ENCODE assay signal across 19 cellular contexts in genomic region chr10:91820144-91820543, GRCh38. TPM values are rescaled to one million over a fixed set of nuclear protein-coding genes. Genes with fewer than 3 reads are reported as not detected.
A peak's percentile ranks its signal among the peaks of the same experiment; 100 is the strongest.
DNase-seq lines count a peak whose midpoint lies in the region; ATAC-seq, FAIRE-seq and TF ChIP-seq lines count a peak whose summit lies in the region.
"Had no signal": no experiment of that assay in that cellular context is flagged by ENCODE, and none has a peak within 500 bp of the region (broad histone marks: within the 10 kb centered on the region; RNA-seq: fewer than 3 reads in every experiment).

No MANE protein-coding gene starts in this region.

- ATAC-seq in memory B cell (ENCODE audit: low read depth) (no peak), HG02852 (IDR thresholded peaks at IDR 0.05; ENCODE audit: unreplicated experiment) (no peak)
- no peak for ATAC-seq in activated CD4-positive, CD25-positive, alpha-beta regulatory T cell treated with anti-CD3 and anti-CD28 coated beads, Interleukin-2, amount 50 U/mL, for 24 hours
- ATAC-seq: activated CD8-positive, alpha-beta memory T cell treated with anti-CD3 and anti-CD28 coated beads, Interleukin-2, amount 10 ng/mL, durations not matched to agents 7 days and 5 days; right cardiac atrium had no signal

- H3K27ac ChIP-seq in stomach, result no peak overlapping the region

- peaks cover 23% of the 10 kb centered on the region for H3K36me3 ChIP-seq in H7 (replicated peaks; ENCODE audit: control insufficient read depth, insufficient read depth, low read length)
- H3K36me3 ChIP-seq in stomach, result peaks cover 63 to 98% (median 98%) of the 10 kb centered on the region in 4 donors

- DNase-seq in H7, result peak; percentile 15
- peak; percentile 33 for DNase-seq in RCC 7860 (ENCODE audit: low spot score)
- DNase-seq in endothelial cell (ENCODE audit: low spot score), result no peak
- no peak for DNase-seq in memory B cell (ENCODE audit: low spot score in 2 of 2)
- DNase-seq in stomach, result no peak
- DNase-seq in NCI-H146 (lab: John Stamatoyannopoulos, UW), result no peak
- DNase-seq: activated CD4-positive, CD25-positive, alpha-beta regulatory T cell treated with anti-CD3 and anti-CD28 coated beads, Interleukin-2, amount 50 U/mL, for 72 hours; activated CD8-positive, alpha-beta memory T cell treated with anti-CD3 and anti-CD28 coated beads, Interleukin-2, amount 10 ng/mL, durations not matched to agents 7 days and 5 days; CD8-positive, alpha-beta memory T cell; DMS79; Kasumi-1; NCI-H524; right cardiac atrium; stimulated activated CD4-positive, alpha-beta T cell treated with anti-CD3 and anti-CD28 coated beads, Interleukin-12 subunit alpha, Interleukin-12 subunit beta, amount 100 ng/mL, for 4 hours had no signal

- no peak for TF ChIP-seq POLR2A in stomach (IDR thresholded peaks at IDR 0.05)

- H3K4me3 ChIP-seq in H7 (ENCODE audit: insufficient read depth, low read depth, low read length), result no peak overlapping the region
- H3K4me3 ChIP-seq in stomach, result no peak overlapping the region

- TF ChIP-seq EP300 in stomach (IDR thresholded peaks at IDR 0.05), result no peak

- WGBS in stomach, 5 donors, result 74 to 90% (median 89%) methylated on average over 3 of the region's 3 CpGs

- H3K27me3 ChIP-seq in H7 (ENCODE audit: control insufficient read depth, insufficient read depth, low read length), result no peaks in the 10 kb centered on the region
- H3K27me3 ChIP-seq in stomach, result no peaks in the 10 kb centered on the region

- TF ChIP-seq CTCF in endothelial cell (IDR thresholded peaks at IDR 0.05; ENCODE audit: unreplicated experiment) (no peak), stomach (IDR thresholded peaks at IDR 0.05) (no peak)

- H3K36me3 Mint-ChIP-seq in endothelial cell (ENCODE audit: low read depth, unreplicated experiment) (peaks cover 33% of the 10 kb centered on the region), memory B cell (peaks cover 32% of the 10 kb centered on the region)

- no peaks in the 10 kb centered on the region for H3K9me3 ChIP-seq in stomach

- H3K27ac Mint-ChIP-seq in endothelial cell (ENCODE audit: unreplicated experiment) (no peak overlapping the region), memory B cell (peak overlapping the region; percentile 26)
- H3K27ac Mint-ChIP-seq: activated CD8-positive, alpha-beta memory T cell treated with anti-CD3 and anti-CD28 coated beads, Interleukin-2, amount 10 ng/mL, durations not matched to agents 7 days and 5 days; activated T-helper 2 cell treated with anti-CD3 and anti-CD28 coated beads, Interferon-gamma antibody, Interleukin-2, Interleukin-4, amounts not matched to agents 10 μg/mL and 5 μg/mL and 100 μg/mL, durations not matched to agents 14 hours and 24 hours and 36 hours; type B pancreatic cell had no signal

- H3K27me3 Mint-ChIP-seq in endothelial cell (ENCODE audit: unreplicated experiment), result no peaks in the 10 kb centered on the region
- H3K27me3 Mint-ChIP-seq in memory B cell, result no peaks in the 10 kb centered on the region
- H3K27me3 Mint-ChIP-seq: activated CD8-positive, alpha-beta memory T cell treated with anti-CD3 and anti-CD28 coated beads, Interleukin-2, amount 10 ng/mL, durations not matched to agents 7 days and 5 days; CD8-positive, alpha-beta memory T cell; type B pancreatic cell had no signal

- H3K4me1 ChIP-seq in stomach, result peaks cover 0 to 25% (median 15%) of the 10 kb centered on the region in 4 donors

- FAIRE-seq in RCC 7860 (lab: Jason Lieb, UNC), result peak; percentile 42
- FAIRE-seq: GM12892 had no signal

- no peaks in the 10 kb centered on the region for H3K9me3 Mint-ChIP-seq in endothelial cell (ENCODE audit: unreplicated experiment)
- no peaks in the 10 kb centered on the region for H3K9me3 Mint-ChIP-seq in memory B cell
- H3K9me3 Mint-ChIP-seq: activated T-helper 2 cell treated with anti-CD3 and anti-CD28 coated beads, Interferon-gamma antibody, Interleukin-2, Interleukin-4, amounts not matched to agents 10 μg/mL and 5 μg/mL and 100 μg/mL, durations not matched to agents 14 hours and 24 hours and 36 hours; CD8-positive, alpha-beta memory T cell; type B pancreatic cell had no signal

- H3K4me3 Mint-ChIP-seq in endothelial cell (ENCODE audit: unreplicated experiment) (peak overlapping the region; percentile 22), memory B cell (no peak overlapping the region)
- H3K4me3 Mint-ChIP-seq: activated CD8-positive, alpha-beta memory T cell treated with anti-CD3 and anti-CD28 coated beads, Interleukin-2, amount 10 ng/mL, durations not matched to agents 7 days and 5 days; CD8-positive, alpha-beta memory T cell; type B pancreatic cell had no signal

- intact Hi-C loops in stomach (cut with DNase I; ENCODE audit: low total_unique reads), result no loop called here

- H3K4me1 Mint-ChIP-seq in endothelial cell (ENCODE audit: unreplicated experiment), result no peaks in the 10 kb centered on the region
- peaks cover 2% of the 10 kb centered on the region for H3K4me1 Mint-ChIP-seq in memory B cell
- H3K4me1 Mint-ChIP-seq: activated CD8-positive, alpha-beta memory T cell treated with anti-CD3 and anti-CD28 coated beads, Interleukin-2, amount 10 ng/mL, durations not matched to agents 7 days and 5 days had no signal

RNA-seq across cellular contexts. Expression of gene TNKS2, which starts 21.9 kb away (rescaled TPM):
- 27.4 and 38.2 TPM in 2 replicates for total RNA-seq in H7 (2014; rRNA removed; shearing (Covaris generic))
- total RNA-seq in endothelial cell (ENCODE audit: unreplicated experiment) (52.5 TPM), stomach (10 to 100 TPM; 26.4 to 86.5 (median 38.3) TPM)
- 10 to 100 TPM in 2 of 3 donors, 1 to 10 TPM in 1; 8.1 to 11.0 (median 10.2) TPM for polyA plus RNA-seq in stomach

Comparison
In these comparisons a context has a peak if more than half of its experiments do, and no peak if none do; other contexts are left out.
1. DNase-seq: peak in H7 (single experiment) and RCC 7860 (single experiment); none in endothelial cell (single experiment), memory B cell (0 of 2), stomach (single experiment) and NCI-H146 (single experiment).